1 cellular context compared by ENCODE assay signal in the genomic region with DNA sequence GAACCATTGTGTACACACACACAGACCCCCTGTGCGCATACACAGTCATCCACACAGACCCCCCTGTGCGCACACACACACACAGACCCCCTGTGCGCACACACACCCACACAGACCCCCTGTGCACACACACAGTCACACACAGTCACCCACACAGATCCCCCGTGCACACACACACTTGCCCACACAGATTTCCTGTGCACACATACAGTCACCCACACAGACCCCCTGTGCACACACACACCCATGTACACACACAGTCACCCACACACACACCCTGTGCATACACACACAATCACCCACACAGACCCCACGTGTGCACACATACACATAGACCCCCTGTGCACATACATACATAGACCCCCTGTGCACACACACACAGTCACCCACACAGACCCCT.
TF ChIP-seq lines count a peak whose summit lies in the region.

No MANE protein-coding gene starts in this region.

TF ChIP-seq in HEK293, 187 proteins besides CTCF, POLR2A, EP300 and RAD21 (continued from another document):
- TF ChIP-seq ZFHX2 (tag by site-specific recombination; conservative IDR thresholded peaks at IDR 0.05), result peak; percentile 91
- TF ChIP-seq ZNF324 (tag by site-specific recombination; IDR thresholded peaks at IDR 0.05), result no peak
- no peak for TF ChIP-seq ZNF843 (tag by site-specific recombination; IDR thresholded peaks at IDR 0.05)
- TF ChIP-seq SP7 (tag by site-specific recombination; IDR thresholded peaks at IDR 0.05), result no peak
- peak; percentile 86 for TF ChIP-seq EGR2 (tag by site-specific recombination; IDR thresholded peaks at IDR 0.05; ENCODE audit: low read depth)
- no peak for TF ChIP-seq ZNF18 (tag by site-specific recombination; IDR thresholded peaks at IDR 0.05)
- no peak for TF ChIP-seq ZSCAN16 (tag by site-specific recombination; IDR thresholded peaks at IDR 0.05)
- TF ChIP-seq INSM2 (tag by site-specific recombination; IDR thresholded peaks at IDR 0.05), result no peak
- TF ChIP-seq ZNF670 (tag by site-specific recombination; IDR thresholded peaks at IDR 0.05; ENCODE audit: low read depth), result no peak
- no peak for TF ChIP-seq ZNF664 (tag by site-specific recombination; IDR thresholded peaks at IDR 0.05)
- TF ChIP-seq ZNF677 (tag by site-specific recombination; IDR thresholded peaks at IDR 0.05), result no peak
